16 cellular contexts compared by ENCODE assay signal in genomic region chr13:28558567-28558966, GRCh38.
A peak's percentile ranks its signal among the peaks of the same experiment; 100 is the strongest.
DNase-seq lines count a peak whose midpoint lies in the region; ATAC-seq and TF ChIP-seq lines count a peak whose summit lies in the region.
"Had no signal": no experiment of that assay in that cellular context is flagged by ENCODE, and none has a peak within 500 bp of the region (broad histone marks: within the 10 kb centered on the region; RNA-seq: fewer than 3 reads in every experiment).

No MANE protein-coding gene starts in this region.

- TF ChIP-seq CTCF in heart left ventricle (IDR thresholded peaks at IDR 0.05) (no peak), CD14-positive monocyte (IDR thresholded peaks at IDR 0.05) (no peak)

- peak overlapping the region; percentile 8 for H3K4me3 ChIP-seq in adipocyte (ENCODE audit: low read length)
- H3K4me3 ChIP-seq in heart left ventricle, result no peak overlapping the region
- H3K4me3 ChIP-seq in neuronal stem cell (ENCODE audit: low read length in 2 of 2), result no peak overlapping the region
- H3K4me3 ChIP-seq in effector memory CD4-positive, alpha-beta T cell (ENCODE audit: insufficient read depth, low read depth, low read length, poor library complexity, severe bottlenecking), result no peak overlapping the region
- H3K4me3 ChIP-seq: PC-9, psoas muscle, suprapubic skin had no signal

- H4K8ac ChIP-seq in neuronal stem cell (ENCODE audit: low read depth, low read length), result no peak overlapping the region

- no peaks in the 10 kb centered on the region for H3K36me3 Mint-ChIP-seq in CD14-positive monocyte

- peaks cover 2 to 3% (median 3%) of the 10 kb centered on the region in 3 donors for H3K27me3 Mint-ChIP-seq in CD14-positive monocyte (ENCODE audit: low read depth in 3 of 3)

- no peak overlapping the region for H3K4me3 Mint-ChIP-seq in CD14-positive monocyte
- H3K4me3 Mint-ChIP-seq: activated B cell treated with CpG ODN at 0.5 μM for 24 hours had no signal

- H3K14ac ChIP-seq in neuronal stem cell (ENCODE audit: low read length), result no peak overlapping the region

- H3K23ac ChIP-seq in neuronal stem cell (ENCODE audit: low read depth, low read length, poor library complexity), result no peak overlapping the region

- 35 to 43% (median 38%) methylated on average over 8 of the region's 8 CpGs for WGBS in heart left ventricle, 4 donors
- WGBS in neuronal stem cell (ENCODE audit: extremely low coverage in 2 of 2, insufficient read length in 2 of 2, insufficient replicate concordance in 1 of 2), 2 donors, result no CpG with 5 or more reads among the region's 8 CpGs

- no peaks in the 10 kb centered on the region for H3K79me1 ChIP-seq in neuronal stem cell (ENCODE audit: low read depth, low read length)

- H3K4me1 Mint-ChIP-seq in CD14-positive monocyte, result peaks cover 13% of the 10 kb centered on the region
- H3K4me1 Mint-ChIP-seq: activated B cell treated with CpG ODN at 0.5 μM for 24 hours had no signal

- no peak for TF ChIP-seq POLR2A in heart left ventricle (IDR thresholded peaks at IDR 0.05)

- H2BK12ac ChIP-seq in neuronal stem cell (ENCODE audit: low read length), result no peak overlapping the region

- H3K4me1 ChIP-seq in adipocyte (ENCODE audit: control insufficient read depth, insufficient read depth, low read length) (peaks cover 13% of the 10 kb centered on the region), heart left ventricle (peaks cover 0 to 11% (median 5%) of the 10 kb centered on the region in 12 donors), neuronal stem cell (ENCODE audit: control insufficient read depth in 2 of 2, insufficient read depth in 1 of 2, low read depth in 1 of 2, low read length in 2 of 2) (no peaks in the 10 kb centered on the region)
- H3K4me1 ChIP-seq in effector memory CD4-positive, alpha-beta T cell (ENCODE audit: control insufficient read depth, insufficient read depth, low read length, poor library complexity, severe bottlenecking), result no peaks in the 10 kb centered on the region
- H3K4me1 ChIP-seq: psoas muscle had no signal

- H2AK5ac ChIP-seq in neuronal stem cell (ENCODE audit: low read depth, low read length), result no peak overlapping the region

- H3K9ac ChIP-seq in adipocyte (ENCODE audit: low read length) (peak overlapping the region; percentile 3), neuronal stem cell (ENCODE audit: low read depth, low read length, poor library complexity) (no peak overlapping the region)

- H3K4me2 ChIP-seq in neuronal stem cell (ENCODE audit: insufficient read depth, low read length, poor library complexity, severe bottlenecking), result no peak overlapping the region
- H3K4me2 ChIP-seq: PC-9 had no signal

- H3K9me3 ChIP-seq in adipocyte (ENCODE audit: control insufficient read depth, low read length) (no peaks in the 10 kb centered on the region), heart left ventricle (no peaks in the 10 kb centered on the region), neuronal stem cell (replicated peaks in 1 of 2; ENCODE audit: control insufficient read depth in 2 of 2, insufficient read depth in 1 of 2, low read depth in 1 of 2, low read length in 2 of 2) (no peaks in the 10 kb centered on the region)
- H3K9me3 ChIP-seq in effector memory CD4-positive, alpha-beta T cell (ENCODE audit: control insufficient read depth, low read length), result no peaks in the 10 kb centered on the region
- H3K9me3 ChIP-seq: psoas muscle, suprapubic skin had no signal

- no peak overlapping the region for H2BK5ac ChIP-seq in neuronal stem cell (ENCODE audit: low read length)

- DNase-seq in GM03348 (ENCODE audit: low spot score) (peak; percentile 11), adipocyte (ENCODE audit: low read depth) (no peak), heart left ventricle (peak in 4 of 5 donors; percentile 33 to 66 (median 44)), neuronal stem cell (ENCODE audit: low spot score) (no peak), pons (ENCODE audit: low spot score) (no peak), CD14-positive monocyte (ENCODE audit: low spot score) (no peak), NK-92 (lab: John Stamatoyannopoulos, UW; ENCODE audit: unreplicated experiment) (no peak)
- DNase-seq in effector memory CD4-positive, alpha-beta T cell, result no peak
- DNase-seq: activated B cell treated with CpG ODN at 0.5 μM for 24 hours; activated effector memory CD4-positive, alpha-beta T cell treated with anti-CD3 and anti-CD28 coated beads, Interleukin-2, amount 50 U/mL, for 16 hours; Kasumi-1; NCI-H524 treated with DMSO at 0.1 percent for 48 hours; PC-9; psoas muscle; stimulated activated CD4-positive, alpha-beta T cell treated with anti-CD3 and anti-CD28 coated beads, Interleukin-1b, Interleukin-23, amount 100 ng/mL, for 48 hours had no signal

- H3K36me3 ChIP-seq in adipocyte (ENCODE audit: control insufficient read depth, insufficient read depth, low read length, severe bottlenecking) (no peaks in the 10 kb centered on the region), heart left ventricle (no peaks in the 10 kb centered on the region), neuronal stem cell (replicated peaks in 1 of 2; ENCODE audit: control insufficient read depth in 2 of 2, insufficient read depth in 2 of 2, low read length in 2 of 2) (no peaks in the 10 kb centered on the region)
- H3K36me3 ChIP-seq in effector memory CD4-positive, alpha-beta T cell (ENCODE audit: control insufficient read depth, insufficient read depth, low read length), result no peaks in the 10 kb centered on the region
- H3K36me3 ChIP-seq: suprapubic skin had no signal

- intact Hi-C loops in heart left ventricle (cut with DNase I), result no loop called here
- intact Hi-C loops in CD14-positive monocyte (cut with micrococcal nuclease), result no loop called here

- peak; percentile 58 to 92 (median 88) for ATAC-seq in heart left ventricle
- ATAC-seq: psoas muscle had no signal

- H2BK120ac ChIP-seq in neuronal stem cell (ENCODE audit: low read depth, low read length), result no peak overlapping the region

- no peak overlapping the region for H4K91ac ChIP-seq in neuronal stem cell (ENCODE audit: low read depth, low read length, poor library complexity)

- H3K27me3 ChIP-seq in adipocyte (replicated peaks; ENCODE audit: control insufficient read depth, insufficient read depth, low read length) (no peaks in the 10 kb centered on the region), heart left ventricle (no peaks in the 10 kb centered on the region), neuronal stem cell (ENCODE audit: control insufficient read depth in 3 of 3, insufficient read depth in 3 of 3, low read depth in 1 of 3, low read length in 3 of 3) (peaks cover 0 to 3% (median 0%) of the 10 kb centered on the region in 3 experiments)
- peaks cover 3% of the 10 kb centered on the region for H3K27me3 ChIP-seq in effector memory CD4-positive, alpha-beta T cell (replicated peaks; ENCODE audit: control insufficient read depth, insufficient read depth, low read length, poor library complexity, severe bottlenecking)
- H3K27me3 ChIP-seq: suprapubic skin had no signal

- peak overlapping the region in 7 of 12 donors; percentile 8 to 50 (median 34) for H3K27ac ChIP-seq in heart left ventricle
- no peak overlapping the region for H3K27ac ChIP-seq in neuronal stem cell (replicated peaks; ENCODE audit: low read length)
- no peak overlapping the region for H3K27ac ChIP-seq in effector memory CD4-positive, alpha-beta T cell (ENCODE audit: insufficient read depth, low read length, poor library complexity, severe bottlenecking)
- H3K27ac ChIP-seq: PC-9, psoas muscle, suprapubic skin had no signal

- peak overlapping the region in 3 of 7 donors; percentile 5 to 37 (median 28) for H3K27ac Mint-ChIP-seq in CD14-positive monocyte
- H3K27ac Mint-ChIP-seq: activated B cell treated with CpG ODN at 0.5 μM for 24 hours had no signal

- peak overlapping the region; percentile 53 for H2AFZ ChIP-seq in neuronal stem cell (ENCODE audit: low read length)
- H2AFZ ChIP-seq: PC-9 had no signal

- no peak overlapping the region for H3K4ac ChIP-seq in neuronal stem cell (ENCODE audit: low read length)

- no peak overlapping the region for H2BK15ac ChIP-seq in neuronal stem cell (ENCODE audit: low read length)

- peaks cover 0 to 4% (median 0%) of the 10 kb centered on the region in 7 donors for H3K9me3 Mint-ChIP-seq in CD14-positive monocyte
- H3K9me3 Mint-ChIP-seq: activated B cell treated with CpG ODN at 0.5 μM for 24 hours had no signal

- H3K18ac ChIP-seq in neuronal stem cell (ENCODE audit: low read length), result no peak overlapping the region

Comparison
In these comparisons a context has a peak if more than half of its experiments do, and no peak if none do; other contexts are left out.
1. DNase-seq: peak in GM03348 (single experiment) and heart left ventricle (4 of 5); none in adipocyte (single experiment), neuronal stem cell (single experiment), pons (single experiment), CD14-positive monocyte (single experiment), NK-92 (single experiment) and effector memory CD4-positive, alpha-beta T cell (0 of 3).
2. H3K27ac ChIP-seq: peak in heart left ventricle (7 of 12); none in neuronal stem cell (single experiment) and effector memory CD4-positive, alpha-beta T cell (single experiment).